1 cellular context compared by ENCODE assay signal in genomic region chr14:67674480-67675218, GRCh38.
TF ChIP-seq lines count a peak whose summit lies in the region.

TSS of gene VTI1B (minus strand) at chr14:67674632. CDS start at chr14:67674489, 143 bp downstream.

TF ChIP-seq in HepG2, 621 proteins besides CTCF, POLR2A, EP300 and RAD21 (continued from another document and continues in another):
- TF ChIP-seq ZNF275 (CRISPR knock-in tag; IDR thresholded peaks at IDR 0.05; ENCODE audit: borderline replicate concordance) (no peak), MED8 (CRISPR knock-in tag; IDR thresholded peaks at IDR 0.05; ENCODE audit: insufficient replicate concordance) (peak; percentile 43), CREM (IDR thresholded peaks at IDR 0.05) (peak; percentile 23; the same call in 1 of the 2 replicates), CREM (CRISPR knock-in tag; IDR thresholded peaks at IDR 0.05) (no peak), TFAP4 (IDR thresholded peaks at IDR 0.05; ENCODE audit: borderline replicate concordance, low read depth) (peak; percentile 51; the same call in 1 of the 2 replicates), ZNF777 (CRISPR knock-in tag; IDR thresholded peaks at IDR 0.05) (peak; percentile 81), ZNF782 (CRISPR knock-in tag; IDR thresholded peaks at IDR 0.05; ENCODE audit: borderline replicate concordance) (peak; percentile 48; the same call in 1 of the 2 replicates), AKAP8 (CRISPR knock-in tag; IDR thresholded peaks at IDR 0.05) (peak; percentile 28; the same call in 1 of the 2 replicates), CREBL2 (CRISPR knock-in tag; IDR thresholded peaks at IDR 0.05; ENCODE audit: borderline replicate concordance) (no peak), ZBTB3 (CRISPR knock-in tag; IDR thresholded peaks at IDR 0.05; ENCODE audit: borderline replicate concordance, low read depth) (no peak), SNAI1 (CRISPR knock-in tag; IDR thresholded peaks at IDR 0.05; ENCODE audit: borderline replicate concordance) (0 out of 2 replicates have a peak, but pooled peaks have one; percentile 10), SIN3B (IDR thresholded peaks at IDR 0.05; ENCODE audit: low read length) (no peak), NKX3-1 (CRISPR knock-in tag; IDR thresholded peaks at IDR 0.05) (no peak; the same call in 1 of the 2 replicates), RFX5 (IDR thresholded peaks at IDR 0.05; ENCODE audit: low read depth, low read length) (no peak), ZFX (CRISPR knock-in tag; IDR thresholded peaks at IDR 0.05; ENCODE audit: low read depth) (peak; percentile 86), U2AF1 (optimal IDR thresholded peaks at IDR 0.05; ENCODE audit: low read depth, low read length) (no peak), RBM22 (optimal IDR thresholded peaks at IDR 0.05; ENCODE audit: low read length) (peak; percentile 40), ZNF615 (CRISPR knock-in tag; IDR thresholded peaks at IDR 0.05; ENCODE audit: borderline replicate concordance) (no peak), GTF2F1 (IDR thresholded peaks at IDR 0.05; ENCODE audit: low read length) (no peak), KAT8 (CRISPR knock-in tag; IDR thresholded peaks at IDR 0.05) (peak; percentile 77), PTBP1 (IDR thresholded peaks at IDR 0.05; ENCODE audit: low read depth, low read length, poor library complexity, severe bottlenecking) (no peak), NR2F1 (CRISPR knock-in tag; IDR thresholded peaks at IDR 0.05) (no peak), NFYB (CRISPR knock-in tag; IDR thresholded peaks at IDR 0.05) (no peak; the same call in 1 of the 2 replicates), ZBTB20 (CRISPR knock-in tag; IDR thresholded peaks at IDR 0.05; ENCODE audit: borderline replicate concordance, low read depth) (no peak), SCMH1 (CRISPR knock-in tag; IDR thresholded peaks at IDR 0.05; ENCODE audit: borderline replicate concordance) (no peak), IKZF5 (CRISPR knock-in tag; IDR thresholded peaks at IDR 0.05) (no peak; the same call in 1 of the 2 replicates), SRF (IDR thresholded peaks at IDR 0.05; ENCODE audit: low read depth, low read length) (no peak), ZNF484 (CRISPR knock-in tag; IDR thresholded peaks at IDR 0.05; ENCODE audit: borderline replicate concordance, low read depth) (no peak), ZNF564 (CRISPR knock-in tag; IDR thresholded peaks at IDR 0.05) (peak; percentile 56; the same call in 1 of the 2 replicates), MEF2D (CRISPR knock-in tag; IDR thresholded peaks at IDR 0.05) (no peak), ZBTB37 (CRISPR knock-in tag; IDR thresholded peaks at IDR 0.05) (no peak), POLR2AphosphoS2 (IDR thresholded peaks at IDR 0.05; ENCODE audit: low read depth, low read length) (no peak), RFXANK (CRISPR knock-in tag; IDR thresholded peaks at IDR 0.05) (no peak), FOXA3 (CRISPR knock-in tag; IDR thresholded peaks at IDR 0.05) (no peak; the same call in 1 of the 2 replicates), ZNF543 (CRISPR knock-in tag; IDR thresholded peaks at IDR 0.05) (no peak; the same call in 1 of the 2 replicates), CBX2 (IDR thresholded peaks at IDR 0.05; ENCODE audit: low read depth, low read length) (no peak), CBX2 (CRISPR knock-in tag; IDR thresholded peaks at IDR 0.05; ENCODE audit: low read depth) (no peak), KLF12 (CRISPR knock-in tag; IDR thresholded peaks at IDR 0.05; ENCODE audit: borderline replicate concordance) (peak; percentile 78), U2AF2 (IDR thresholded peaks at IDR 0.05; ENCODE audit: low read depth, low read length) (no peak), ZNF710 (CRISPR knock-in tag; IDR thresholded peaks at IDR 0.05; ENCODE audit: borderline replicate concordance) (0 out of 2 replicates have a peak, but pooled peaks have one; percentile 34), ZNF768 (CRISPR knock-in tag; IDR thresholded peaks at IDR 0.05) (no peak; the same call in 1 of the 2 replicates), ZNF598 (CRISPR knock-in tag; IDR thresholded peaks at IDR 0.05; ENCODE audit: borderline replicate concordance) (peak; percentile 50; the same call in 1 of the 2 replicates), ZNF780A (CRISPR knock-in tag; IDR thresholded peaks at IDR 0.05) (no peak), ZNF446 (CRISPR knock-in tag; IDR thresholded peaks at IDR 0.05) (0 out of 2 replicates have a peak, but pooled peaks have one; percentile 55), ZNF256 (CRISPR knock-in tag; conservative IDR thresholded peaks at IDR 0.05) (no peak), IRF2 (CRISPR knock-in tag; IDR thresholded peaks at IDR 0.05) (no peak), ZNF83 (CRISPR knock-in tag; IDR thresholded peaks at IDR 0.05; ENCODE audit: borderline replicate concordance) (no peak), ZFP1 (CRISPR knock-in tag; IDR thresholded peaks at IDR 0.05) (no peak), NR1H2 (CRISPR knock-in tag; IDR thresholded peaks at IDR 0.05; ENCODE audit: borderline replicate concordance, low read depth) (peak; percentile 28; the same call in 1 of the 2 replicates), CBFB (CRISPR knock-in tag; IDR thresholded peaks at IDR 0.05) (0 out of 2 replicates have a peak, but pooled peaks have one; percentile 51), TSC22D2 (CRISPR knock-in tag; IDR thresholded peaks at IDR 0.05; ENCODE audit: borderline replicate concordance) (no peak), ASH2L (IDR thresholded peaks at IDR 0.05; ENCODE audit: insufficient read length, low read depth, low read length) (peak; percentile 95), ZSCAN29 (CRISPR knock-in tag; conservative IDR thresholded peaks at IDR 0.05) (peak; percentile 35; the same call in 1 of the 2 replicates), ARHGAP35 (CRISPR knock-in tag; IDR thresholded peaks at IDR 0.05; ENCODE audit: borderline replicate concordance) (peak; percentile 83; the same call in 1 of the 2 replicates), XRCC5 (optimal IDR thresholded peaks at IDR 0.05; ENCODE audit: low read length) (peak; percentile 48), CREB1 (IDR thresholded peaks at IDR 0.05) (no peak), CREB1 (CRISPR knock-in tag; IDR thresholded peaks at IDR 0.05) (no peak), ATM (IDR thresholded peaks at IDR 0.05; ENCODE audit: borderline replicate concordance) (no peak), ZNF775 (CRISPR knock-in tag; IDR thresholded peaks at IDR 0.05; ENCODE audit: borderline replicate concordance) (no peak; the same call in 1 of the 2 replicates), MIER2 (CRISPR knock-in tag; IDR thresholded peaks at IDR 0.05) (no peak), ATF7-NPFF (CRISPR knock-in tag; IDR thresholded peaks at IDR 0.05; ENCODE audit: low read depth) (no peak), CEBPB (IDR thresholded peaks at IDR 0.05; ENCODE audit: borderline replicate concordance, low read depth, low read length) (no peak), ZFY (CRISPR knock-in tag; IDR thresholded peaks at IDR 0.05) (peak; percentile 96)
- TF ChIP-seq, protein P1, sequence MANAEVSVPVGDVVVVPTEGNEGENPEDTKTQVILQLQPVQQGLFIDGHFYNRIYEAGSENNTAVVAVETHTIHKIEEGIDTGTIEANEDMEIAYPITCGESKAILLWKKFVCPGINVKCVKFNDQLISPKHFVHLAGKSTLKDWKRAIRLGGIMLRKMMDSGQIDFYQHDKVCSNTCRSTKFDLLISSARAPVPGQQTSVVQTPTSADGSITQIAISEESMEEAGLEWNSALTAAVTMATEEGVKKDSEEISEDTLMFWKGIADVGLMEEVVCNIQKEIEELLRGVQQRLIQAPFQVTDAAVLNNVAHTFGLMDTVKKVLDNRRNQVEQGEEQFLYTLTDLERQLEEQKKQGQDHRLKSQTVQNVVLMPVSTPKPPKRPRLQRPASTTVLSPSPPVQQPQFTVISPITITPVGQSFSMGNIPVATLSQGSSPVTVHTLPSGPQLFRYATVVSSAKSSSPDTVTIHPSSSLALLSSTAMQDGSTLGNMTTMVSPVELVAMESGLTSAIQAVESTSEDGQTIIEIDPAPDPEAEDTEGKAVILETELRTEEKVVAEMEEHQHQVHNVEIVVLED (CRISPR knock-in tag; IDR thresholded peaks at IDR 0.05; ENCODE audit: borderline replicate concordance) = peak; percentile 84; the same call in 1 of the 2 replicates
- TF ChIP-seq, protein P2, sequence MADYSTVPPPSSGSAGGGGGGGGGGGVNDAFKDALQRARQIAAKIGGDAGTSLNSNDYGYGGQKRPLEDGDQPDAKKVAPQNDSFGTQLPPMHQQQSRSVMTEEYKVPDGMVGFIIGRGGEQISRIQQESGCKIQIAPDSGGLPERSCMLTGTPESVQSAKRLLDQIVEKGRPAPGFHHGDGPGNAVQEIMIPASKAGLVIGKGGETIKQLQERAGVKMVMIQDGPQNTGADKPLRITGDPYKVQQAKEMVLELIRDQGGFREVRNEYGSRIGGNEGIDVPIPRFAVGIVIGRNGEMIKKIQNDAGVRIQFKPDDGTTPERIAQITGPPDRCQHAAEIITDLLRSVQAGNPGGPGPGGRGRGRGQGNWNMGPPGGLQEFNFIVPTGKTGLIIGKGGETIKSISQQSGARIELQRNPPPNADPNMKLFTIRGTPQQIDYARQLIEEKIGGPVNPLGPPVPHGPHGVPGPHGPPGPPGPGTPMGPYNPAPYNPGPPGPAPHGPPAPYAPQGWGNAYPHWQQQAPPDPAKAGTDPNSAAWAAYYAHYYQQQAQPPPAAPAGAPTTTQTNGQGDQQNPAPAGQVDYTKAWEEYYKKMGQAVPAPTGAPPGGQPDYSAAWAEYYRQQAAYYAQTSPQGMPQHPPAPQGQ (CRISPR knock-in tag; IDR thresholded peaks at IDR 0.05; ENCODE audit: borderline replicate concordance) = peak; percentile 68; the same call in 1 of the 2 replicates
- TF ChIP-seq, protein P3, sequence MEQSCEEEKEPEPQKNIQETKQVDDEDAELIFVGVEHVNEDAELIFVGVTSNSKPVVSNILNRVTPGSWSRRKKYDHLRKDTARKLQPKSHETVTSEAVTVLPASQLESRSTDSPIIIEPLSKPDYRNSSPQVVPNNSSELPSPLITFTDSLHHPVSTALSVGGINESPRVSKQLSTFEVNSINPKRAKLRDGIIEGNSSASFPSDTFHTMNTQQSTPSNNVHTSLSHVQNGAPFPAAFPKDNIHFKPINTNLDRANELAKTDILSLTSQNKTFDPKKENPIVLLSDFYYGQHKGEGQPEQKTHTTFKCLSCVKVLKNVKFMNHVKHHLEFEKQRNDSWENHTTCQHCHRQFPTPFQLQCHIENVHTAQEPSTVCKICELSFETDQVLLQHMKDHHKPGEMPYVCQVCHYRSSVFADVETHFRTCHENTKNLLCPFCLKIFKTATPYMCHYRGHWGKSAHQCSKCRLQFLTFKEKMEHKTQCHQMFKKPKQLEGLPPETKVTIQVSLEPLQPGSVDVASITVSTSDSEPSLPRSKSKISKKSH (CRISPR knock-in tag; IDR thresholded peaks at IDR 0.05; ENCODE audit: borderline replicate concordance) = no peak
